In the genomic region with DNA sequence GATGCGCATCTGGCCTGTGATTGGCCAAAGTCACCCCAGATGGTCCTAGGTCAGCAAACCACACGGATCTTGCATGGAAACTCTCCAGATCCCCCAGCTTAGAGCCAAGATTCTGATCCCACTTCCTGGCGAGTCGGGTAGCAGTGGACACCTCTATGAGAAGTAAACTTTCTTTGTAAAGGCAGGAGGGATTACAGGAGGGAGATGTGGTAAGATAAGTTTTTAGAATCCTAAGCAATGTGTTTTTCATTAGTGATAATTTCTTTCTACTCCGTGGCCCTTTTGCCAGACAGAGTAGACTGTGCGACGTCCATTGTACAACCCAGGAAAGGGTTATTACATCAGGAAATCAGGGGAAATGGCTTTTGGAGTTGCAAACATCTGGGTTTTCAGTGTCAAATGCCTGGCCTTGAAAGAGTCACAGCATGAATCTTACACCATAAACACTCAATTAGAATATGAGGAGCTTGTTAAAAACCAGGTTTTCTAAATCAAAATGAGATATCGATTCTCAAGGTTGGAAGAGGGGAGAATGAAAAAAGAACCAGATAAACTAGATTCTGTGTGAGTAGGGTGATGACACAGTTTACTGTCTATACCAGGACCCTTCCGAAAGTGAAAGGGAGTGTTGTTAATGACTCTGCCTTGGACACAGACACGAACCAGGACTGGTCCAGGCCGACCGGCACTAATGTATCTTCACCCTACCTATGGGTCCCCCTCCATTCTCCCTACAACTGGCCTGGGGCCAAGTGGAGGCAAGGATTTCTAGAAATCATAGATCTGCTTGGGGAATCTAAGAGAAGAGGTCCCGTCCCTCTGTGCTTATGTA, we compare ENCODE assay signal across 27 cellular contexts.
DNase-seq lines count a peak whose midpoint lies in the region; ATAC-seq and TF ChIP-seq lines count a peak whose summit lies in the region.
"Had no signal": no experiment of that assay in that cellular context is flagged by ENCODE, and none has a peak within 500 bp of the region (broad histone marks: within the 10 kb centered on the region; RNA-seq: fewer than 3 reads in every experiment).

No MANE protein-coding gene starts in this region.

- dilution Hi-C loops in mammary epithelial cell (cut with HindIII; ENCODE audit: low sequenced_read_pairs), result no loop called here

- no peak for TF ChIP-seq CTCF in fibroblast of mammary gland (conservative IDR thresholded peaks at IDR 0.05; ENCODE audit: control insufficient read depth, insufficient read depth, low read depth, low read length)
- no peak for TF ChIP-seq CTCF in smooth muscle cell (IDR thresholded peaks at IDR 0.05; ENCODE audit: borderline replicate concordance, insufficient read depth, poor library complexity, severe bottlenecking)
- TF ChIP-seq CTCF in mammary epithelial cell (conservative IDR thresholded peaks at IDR 0.05 in 1 of 2, IDR thresholded peaks at IDR 0.05 in 1 of 2; ENCODE audit: extremely low read depth in 1 of 2, insufficient read depth in 1 of 2, low read depth in 1 of 2, low read length in 2 of 2), result no peak

- no peaks in the 10 kb centered on the region for H3K9me3 ChIP-seq in smooth muscle cell (replicated peaks; ENCODE audit: low read depth)
- H3K9me3 ChIP-seq in mammary epithelial cell (replicated peaks; ENCODE audit: insufficient read depth, low read length), result no peaks in the 10 kb centered on the region
- H3K9me3 ChIP-seq: breast epithelium, gastroesophageal sphincter, left ventricle myocardium inferior, MG63, Peyer's patch had no signal

- no peak for ATAC-seq in HG02973 (IDR thresholded peaks at IDR 0.05; ENCODE audit: unreplicated experiment)
- ATAC-seq: effector memory CD8-positive, alpha-beta T cell; gastroesophageal sphincter; naive thymus-derived CD4-positive, alpha-beta T cell had no signal

- H3K4me2 ChIP-seq in smooth muscle cell (no peak overlapping the region), mammary epithelial cell (ENCODE audit: insufficient read depth, low read depth, low read length) (no peak overlapping the region)

- H3K36me3 ChIP-seq in smooth muscle cell (ENCODE audit: low read depth) (no peaks in the 10 kb centered on the region), mammary epithelial cell (ENCODE audit: insufficient read depth, low read length) (no peaks in the 10 kb centered on the region)
- H3K36me3 ChIP-seq: breast epithelium, gastroesophageal sphincter, left ventricle myocardium inferior, MG63, Peyer's patch had no signal

- H2AFZ ChIP-seq in smooth muscle cell (ENCODE audit: low read depth) (peak overlapping the region; percentile 28), mammary epithelial cell (ENCODE audit: low read depth, low read length) (no peak overlapping the region)

- no peaks in the 10 kb centered on the region for H3F3A ChIP-seq in smooth muscle cell (ENCODE audit: low read depth)

- H3K9ac ChIP-seq in smooth muscle cell (ENCODE audit: low read depth) (no peak overlapping the region), mammary epithelial cell (ENCODE audit: insufficient read depth, low read length) (no peak overlapping the region)

- no peaks in the 10 kb centered on the region for H4K20me1 ChIP-seq in smooth muscle cell (ENCODE audit: low read depth)
- H4K20me1 ChIP-seq in mammary epithelial cell (ENCODE audit: insufficient read depth, low read length), result no peaks in the 10 kb centered on the region

- H3K4me3 ChIP-seq in fibroblast of mammary gland (ENCODE audit: control insufficient read depth, low read depth, low read length) (no peak overlapping the region), smooth muscle cell (no peak overlapping the region), mammary epithelial cell (replicated peaks in 1 of 3; ENCODE audit: insufficient read depth in 1 of 3, low read depth in 2 of 3, low read length in 3 of 3) (no peak overlapping the region)
- H3K4me3 ChIP-seq: gastroesophageal sphincter, left ventricle myocardium inferior, MG63, Peyer's patch had no signal

- no peak overlapping the region for H3K27ac ChIP-seq in smooth muscle cell (ENCODE audit: low read depth)
- H3K27ac ChIP-seq in mammary epithelial cell (ENCODE audit: insufficient read depth, low read depth, low read length), result no peak overlapping the region
- H3K27ac ChIP-seq: breast epithelium, gastroesophageal sphincter, left ventricle myocardium inferior, Peyer's patch had no signal

- no peaks in the 10 kb centered on the region for H3K27me3 ChIP-seq in smooth muscle cell (ENCODE audit: low read depth)
- no peaks in the 10 kb centered on the region for H3K27me3 ChIP-seq in mammary epithelial cell (ENCODE audit: insufficient read depth, low read length)
- H3K27me3 ChIP-seq: breast epithelium, gastroesophageal sphincter, MG63, Peyer's patch had no signal

- peak; percentile 4 for DNase-seq in GM04503 (ENCODE audit: low read depth)
- DNase-seq in RPMI7951 (ENCODE audit: low read depth), result peak; percentile 2
- peak; percentile 4 for DNase-seq in fibroblast of mammary gland (ENCODE audit: low read depth)
- DNase-seq in smooth muscle cell (lab: John Stamatoyannopoulos, UW; ENCODE audit: unreplicated experiment), result no peak
- DNase-seq in mammary epithelial cell, result no peak
- DNase-seq in stimulated activated naive CD4-positive, alpha-beta T cell (lab: John Stamatoyannopoulos, UW), result no peak
- DNase-seq in central memory CD4-positive, alpha-beta T cell, result no peak
- DNase-seq: activated CD4-positive, alpha-beta T cell treated with anti-CD3 and anti-CD28 coated beads, Interleukin-2, amount 50 U/mL, for 48 hours; activated CD4-positive, CD25-positive, alpha-beta regulatory T cell; activated naive CD4-positive, alpha-beta T cell treated with anti-CD3 and anti-CD28 coated beads for 36 hours; DND-41; effector memory CD8-positive, alpha-beta T cell; islet precursor cell; left ventricle myocardium inferior; MG63; midbrain; naive thymus-derived CD4-positive, alpha-beta T cell; NCI-H1105 treated with DMSO at 0.1 percent for 48 hours; NCI-H2029; NCI-H2227 treated with DMSO at 0.1 percent for 48 hours; Peyer's patch; SIG-M5; stimulated activated CD4-positive, alpha-beta T cell treated with anti-CD3 and anti-CD28 coated beads, Interleukin-2, amount 100 ng/mL, for 48 hours; trophoblast cell had no signal

- no TSS peak for BruUV-seq in mammary epithelial cell (replicated peaks; lab: Mats Ljungman, UMichigan)

- no peaks in the 10 kb centered on the region for H3K79me2 ChIP-seq in smooth muscle cell (ENCODE audit: low read depth)
- H3K79me2 ChIP-seq in mammary epithelial cell (ENCODE audit: insufficient read depth, low read length), result no peaks in the 10 kb centered on the region

- in situ Hi-C loops in mammary epithelial cell (cut with MboI; ENCODE audit: low sequenced_read_pairs in 2 of 2), result no loop called here

- H3K4me1 ChIP-seq in smooth muscle cell (ENCODE audit: low read depth) (no peaks in the 10 kb centered on the region), mammary epithelial cell (ENCODE audit: insufficient read depth, low read length) (no peaks in the 10 kb centered on the region)
- H3K4me1 ChIP-seq: breast epithelium, gastroesophageal sphincter, left ventricle myocardium inferior, Peyer's patch had no signal

- CTCF ChIA-PET in mammary epithelial cell (lab: Charles Lee; ENCODE audit: low non-redundant PET), result no interaction called here

- intact Hi-C loops in mammary epithelial cell (cut with micrococcal nuclease), result no loop called here

- WGBS in smooth muscle cell (ENCODE audit: low lambda C conversion rate), result 64% methylated on average over 13 of the region's 13 CpGs
- WGBS in mammary epithelial cell (ENCODE audit: low coverage, missing lambda C conversion rate), result 72% methylated on average over 13 of the region's 13 CpGs

Comparison
In these comparisons a context has a peak if more than half of its experiments do, and no peak if none do; other contexts are left out.
1. DNase-seq: peak in GM04503 (single experiment), RPMI7951 (single experiment) and fibroblast of mammary gland (single experiment); none in smooth muscle cell (single experiment), mammary epithelial cell (single experiment), stimulated activated naive CD4-positive, alpha-beta T cell (0 of 6) and central memory CD4-positive, alpha-beta T cell (single experiment).